ENCODE assay signal across 15 cellular contexts in the genomic region with DNA sequence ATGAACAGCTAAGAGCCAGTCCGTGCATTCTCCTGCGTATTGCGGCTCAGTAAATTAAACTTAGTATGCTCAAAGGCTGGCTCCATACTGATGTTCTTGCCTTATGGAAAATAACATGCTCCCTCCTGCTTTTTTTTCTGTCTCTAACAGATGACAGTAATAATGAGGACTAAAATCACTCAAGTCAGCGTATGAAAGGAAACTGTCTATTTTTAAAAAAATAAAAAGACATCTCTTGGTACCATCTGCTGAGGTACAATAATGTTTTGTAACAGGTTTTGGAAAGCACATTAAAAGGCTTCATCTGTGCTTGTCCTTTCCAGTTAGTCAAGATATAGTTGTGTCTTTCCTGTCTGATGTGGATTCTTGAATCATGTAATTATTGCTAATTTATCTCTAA.
"Had no signal": no experiment of that assay in that cellular context is flagged by ENCODE, and none has a peak within 500 bp of the region (broad histone marks: within the 10 kb centered on the region; RNA-seq: fewer than 3 reads in every experiment).

No MANE protein-coding gene starts in this region.

- H3K27me3 ChIP-seq: brain microvascular endothelial cell, heart left ventricle, pancreas, sigmoid colon had no signal

- H3K9me3 Mint-ChIP-seq: activated CD4-positive, alpha-beta T cell treated with anti-CD3 and anti-CD28 coated beads, Interleukin-2, amount 10 ng/mL, durations not matched to agents 24 days and 14 days; dendritic cell treated with granulocyte-macrophage colony-stimulating factor and Interleukin-4, amounts not matched to agents 40 ng/mL and 50 ng/mL, for 4 days; natural killer cell had no signal

- H3K4me1 Mint-ChIP-seq: activated CD4-positive, alpha-beta T cell treated with anti-CD3 and anti-CD28 coated beads, Interleukin-2, amount 10 ng/mL, durations not matched to agents 24 days and 14 days; natural killer cell had no signal

- DNase-seq: activated CD4-positive, alpha-beta T cell treated with anti-CD3 and anti-CD28 coated beads, Interleukin-2, amount 10 ng/mL, durations not matched to agents 24 days and 14 days; activated CD4-positive, CD25-positive, alpha-beta regulatory T cell; activated CD8-positive, alpha-beta memory T cell treated with anti-CD3 and anti-CD28 coated beads, Interleukin-2, amount 50 U/mL, for 48 hours; activated naive CD8-positive, alpha-beta T cell treated with anti-CD3 and anti-CD28 coated beads for 36 hours; amygdala; brain microvascular endothelial cell; effector memory CD8-positive, alpha-beta T cell; heart left ventricle; natural killer cell; pancreas; sigmoid colon; stimulated activated CD4-positive, alpha-beta T cell treated with anti-CD3 and anti-CD28 coated beads, Interleukin-12 subunit alpha, Interleukin-12 subunit beta, amount 100 ng/mL, for 4 hours had no signal

- H3K9me3 ChIP-seq: heart left ventricle, pancreas, sigmoid colon had no signal

- H3K27ac Mint-ChIP-seq: activated CD4-positive, alpha-beta T cell treated with anti-CD3 and anti-CD28 coated beads, Interleukin-2, amount 10 ng/mL, durations not matched to agents 24 days and 14 days; activated naive CD8-positive, alpha-beta T cell treated with anti-CD3 and anti-CD28 coated beads for 36 hours; dendritic cell treated with granulocyte-macrophage colony-stimulating factor and Interleukin-4, amounts not matched to agents 40 ng/mL and 50 ng/mL, for 4 days; effector memory CD8-positive, alpha-beta T cell; natural killer cell; stimulated activated effector memory CD8-positive, alpha-beta T cell treated with anti-CD3 and anti-CD28 coated beads, Interleukin-12 subunit alpha, Interleukin-12 subunit beta, amount 100 ng/mL, for 72 hours; T-helper 2 cell treated with Interferon-gamma antibody and Interleukin-4, amounts not matched to agents 5 μg/mL and 100 μg/mL, for 36 hours had no signal

- H3K27me3 Mint-ChIP-seq: activated CD4-positive, alpha-beta T cell treated with anti-CD3 and anti-CD28 coated beads, Interleukin-2, amount 10 ng/mL, durations not matched to agents 24 days and 14 days; activated naive CD8-positive, alpha-beta T cell treated with anti-CD3 and anti-CD28 coated beads for 36 hours; dendritic cell treated with granulocyte-macrophage colony-stimulating factor and Interleukin-4, amounts not matched to agents 40 ng/mL and 50 ng/mL, for 4 days; effector memory CD8-positive, alpha-beta T cell had no signal

- H3K36me3 Mint-ChIP-seq: activated naive CD8-positive, alpha-beta T cell treated with anti-CD3 and anti-CD28 coated beads for 36 hours; natural killer cell; stimulated activated effector memory CD8-positive, alpha-beta T cell treated with anti-CD3 and anti-CD28 coated beads, Interleukin-12 subunit alpha, Interleukin-12 subunit beta, amount 100 ng/mL, for 72 hours had no signal

- H3K4me1 ChIP-seq: sigmoid colon had no signal

- H3K36me3 ChIP-seq: brain microvascular endothelial cell, heart left ventricle, pancreas, sigmoid colon had no signal

- ATAC-seq: effector memory CD8-positive, alpha-beta T cell; natural killer cell; stimulated activated effector memory CD8-positive, alpha-beta T cell treated with anti-CD3 and anti-CD28 coated beads, Interleukin-12 subunit alpha, Interleukin-12 subunit beta, amount 100 ng/mL, for 72 hours had no signal

- H3K4me3 Mint-ChIP-seq: activated CD4-positive, alpha-beta T cell treated with anti-CD3 and anti-CD28 coated beads, Interleukin-2, amount 10 ng/mL, durations not matched to agents 24 days and 14 days; activated naive CD8-positive, alpha-beta T cell treated with anti-CD3 and anti-CD28 coated beads for 36 hours; dendritic cell treated with granulocyte-macrophage colony-stimulating factor and Interleukin-4, amounts not matched to agents 40 ng/mL and 50 ng/mL, for 4 days; effector memory CD8-positive, alpha-beta T cell; natural killer cell; stimulated activated effector memory CD8-positive, alpha-beta T cell treated with anti-CD3 and anti-CD28 coated beads, Interleukin-12 subunit alpha, Interleukin-12 subunit beta, amount 100 ng/mL, for 72 hours; T-helper 2 cell treated with Interferon-gamma antibody and Interleukin-4, amounts not matched to agents 5 μg/mL and 100 μg/mL, for 36 hours had no signal

- H3K4me3 ChIP-seq: heart left ventricle, pancreas, sigmoid colon had no signal
